Comparison of ENCODE assay signal across 9 cellular contexts in genomic region chr6:85675030-85675819, GRCh38. TPM values are rescaled to one million over a fixed set of nuclear protein-coding genes. Genes with fewer than 3 reads are reported as not detected.
A peak's percentile ranks its signal among the peaks of the same experiment; 100 is the strongest.
DNase-seq lines count a peak whose midpoint lies in the region; ATAC-seq, FAIRE-seq and TF ChIP-seq lines count a peak whose summit lies in the region.
"Had no signal": no experiment of that assay in that cellular context is flagged by ENCODE, and none has a peak within 500 bp of the region (broad histone marks: within the 10 kb centered on the region; RNA-seq: fewer than 3 reads in every experiment).

No MANE protein-coding gene starts in this region.

- H3K27ac ChIP-seq in heart right ventricle (peak overlapping the region in 7 of 10 donors; percentile 5 to 95 (median 91)), aorta (ENCODE audit: low read depth in 1 of 2, low read length in 2 of 2) (peak overlapping the region in 1 of 2 donors; percentile 40)

- no peaks in the 10 kb centered on the region for H3K9me3 ChIP-seq in heart right ventricle
- no peaks in the 10 kb centered on the region for H3K9me3 ChIP-seq in iPS-15b (ENCODE audit: control insufficient read depth, insufficient read depth, low read length)
- no peaks in the 10 kb centered on the region for H3K9me3 ChIP-seq in aorta (ENCODE audit: control insufficient read depth, low read length)

- H3K4me3 ChIP-seq in heart right ventricle (peak overlapping the region in 5 of 10 donors; percentile 73 to 91 (median 86)), iPS-15b (ENCODE audit: low read depth, low read length) (peak overlapping the region; percentile 99), aorta (ENCODE audit: low read length in 2 of 2) (peak overlapping the region in 1 of 2 donors; percentile 97)

- H3K4me1 ChIP-seq in heart right ventricle: peaks cover 4 to 64% (median 42%) of the 10 kb centered on the region in 9 donors
- H3K4me1 ChIP-seq in iPS-15b (ENCODE audit: control insufficient read depth, insufficient read depth, low read length): peaks cover 10% of the 10 kb centered on the region
- peaks cover 9 to 16% of the 10 kb centered on the region in 2 donors for H3K4me1 ChIP-seq in aorta (ENCODE audit: control insufficient read depth in 1 of 2, insufficient read depth in 2 of 2, low read length in 2 of 2)

- H3K9me3 Mint-ChIP-seq in activated CD8-positive, alpha-beta T cell treated with anti-CD3 and anti-CD28 coated beads for 36 hours: no peaks in the 10 kb centered on the region

- peak overlapping the region; percentile 94 for H3K27ac Mint-ChIP-seq in activated CD8-positive, alpha-beta T cell treated with anti-CD3 and anti-CD28 coated beads for 36 hours

- peaks cover 61% of the 10 kb centered on the region for H3K4me1 Mint-ChIP-seq in activated CD8-positive, alpha-beta T cell treated with anti-CD3 and anti-CD28 coated beads for 36 hours (ENCODE audit: low read depth)

- 62 to 63% methylated on average over 4 of the region's 4 CpGs for WGBS in heart right ventricle, 2 donors
- WGBS in aorta, 2 donors: 63 to 71% methylated on average over 4 of the region's 4 CpGs

- POLR2A ChIA-PET in activated CD8-positive, alpha-beta T cell treated with anti-CD3 and anti-CD28 coated beads for 36 hours (lab: Charles Lee): interaction anchor here (0.6 to 10.8 kb wide), 11 partner anchors 10 to 83 kb away, joined by 3 to 913 read pairs (median 5); partner anchors contain the start of genes SNX14 and SYNCRIP

- DNase-seq in heart right ventricle (no peak), left ventricle myocardium superior (no peak), urothelium cell line (ENCODE audit: low spot score) (peak; percentile 14), hypothalamus (lab: John Stamatoyannopoulos, UW) (no peak), amniotic stem cell (lab: John Stamatoyannopoulos, UW) (no peak), aorta (no peak)
- no peak for DNase-seq in activated CD8-positive, alpha-beta T cell treated with anti-CD3 and anti-CD28 coated beads for 36 hours

- H3K27me3 ChIP-seq in heart right ventricle (no peaks in the 10 kb centered on the region), iPS-15b (ENCODE audit: control insufficient read depth, insufficient read depth, low read length) (no peaks in the 10 kb centered on the region), aorta (ENCODE audit: control insufficient read depth in 1 of 2, insufficient read depth in 2 of 2, low read length in 1 of 2) (peaks cover 0 to 2% of the 10 kb centered on the region in 2 donors)

- peaks cover 69% of the 10 kb centered on the region for H3K36me3 Mint-ChIP-seq in activated CD8-positive, alpha-beta T cell treated with anti-CD3 and anti-CD28 coated beads for 36 hours (ENCODE audit: low read depth)

- ATAC-seq in heart right ventricle (peak in 1 of 8 donors; percentile 24), left ventricle myocardium superior (no peak), aorta (ENCODE audit: low FRiP score) (no peak)
- ATAC-seq in activated CD8-positive, alpha-beta T cell treated with anti-CD3 and anti-CD28 coated beads for 36 hours: no peak

- H3K36me3 ChIP-seq in heart right ventricle: peaks cover 0 to 37% (median 0%) of the 10 kb centered on the region in 9 donors
- H3K36me3 ChIP-seq in iPS-15b (ENCODE audit: control insufficient read depth, insufficient read depth, low read length): peaks cover 15% of the 10 kb centered on the region
- H3K36me3 ChIP-seq in aorta (ENCODE audit: control insufficient read depth in 1 of 2, insufficient read depth in 2 of 2, low read length in 1 of 2): peaks cover 0 to 2% of the 10 kb centered on the region in 2 donors

- H3K4me3 Mint-ChIP-seq in activated CD8-positive, alpha-beta T cell treated with anti-CD3 and anti-CD28 coated beads for 36 hours: peak overlapping the region; percentile 94

- no peak for TF ChIP-seq CTCF in heart right ventricle (IDR thresholded peaks at IDR 0.05)
- no peak for TF ChIP-seq CTCF in activated CD8-positive, alpha-beta T cell treated with anti-CD3 and anti-CD28 coated beads for 36 hours (IDR thresholded peaks at IDR 0.05)

- intact Hi-C loops in heart right ventricle (cut with DNase I) (loop anchor here in 8 of 10 donors (5.0 to 10.0 kb wide), 3 partner anchors 33 to 140 kb away; partner anchors contain the start of genes SNX14 (in 4 of the 8) and SYNCRIP (in 4 of the 8)), left ventricle myocardium superior (cut with micrococcal nuclease) (loop anchor here (5.0 kb wide), 1 partner anchor 33 kb away; the partner anchor contains the start of gene SYNCRIP), aorta (cut with DNase I) (loop anchor here (2.0 to 5.0 kb wide), 4 partner anchors 30 to 1448 kb away; partner anchors contain the start of genes CEP162 (in 1 of the 2) and SNX14 (in 1 of the 2))
- intact Hi-C loops in activated CD8-positive, alpha-beta T cell treated with anti-CD3 and anti-CD28 coated beads for 36 hours (cut with micrococcal nuclease): loop anchor here (10.0 kb wide), 2 partner anchors 50 to 210 kb away; no protein-coding TSS in a partner anchor

- peak overlapping the region; percentile 100 for H3K9ac ChIP-seq in iPS-15b (ENCODE audit: low read depth, low read length)

- CTCF ChIA-PET in activated CD8-positive, alpha-beta T cell treated with anti-CD3 and anti-CD28 coated beads for 36 hours (lab: Charles Lee): interaction anchor here (1.8 kb wide), 2 partner anchors 31 to 33 kb away, joined by 7 to 9 read pairs; partner anchors contain the start of gene SYNCRIP

- no peaks in the 10 kb centered on the region for H3K27me3 Mint-ChIP-seq in activated CD8-positive, alpha-beta T cell treated with anti-CD3 and anti-CD28 coated beads for 36 hours

- FAIRE-seq in urothelium cell line (lab: Jason Lieb, UNC): no peak
- FAIRE-seq: islet of Langerhans had no signal

RNA-seq across cellular contexts. Expression of gene SYNCRIP, which starts 32.5 kb away (rescaled TPM):
- 10 to 100 TPM; 56.1 to 72.6 (median 61.2) TPM for total RNA-seq in heart right ventricle
- 10 to 100 TPM; 24.6 to 27.4 TPM for polyA plus RNA-seq in heart right ventricle
- total RNA-seq in left ventricle myocardium superior: 62.2 TPM
- total RNA-seq in activated CD8-positive, alpha-beta T cell treated with anti-CD3 and anti-CD28 coated beads for 36 hours: 100 to 1,000 TPM; 167 to 179 TPM
- 100 to 1,000 TPM in 1 of 2 donors, 10 to 100 TPM in 1; 96.4 to 119 TPM for total RNA-seq in aorta
- polyA plus RNA-seq in aorta: 10 to 100 TPM; 35.2 to 54.0 TPM
